In the genomic region with DNA sequence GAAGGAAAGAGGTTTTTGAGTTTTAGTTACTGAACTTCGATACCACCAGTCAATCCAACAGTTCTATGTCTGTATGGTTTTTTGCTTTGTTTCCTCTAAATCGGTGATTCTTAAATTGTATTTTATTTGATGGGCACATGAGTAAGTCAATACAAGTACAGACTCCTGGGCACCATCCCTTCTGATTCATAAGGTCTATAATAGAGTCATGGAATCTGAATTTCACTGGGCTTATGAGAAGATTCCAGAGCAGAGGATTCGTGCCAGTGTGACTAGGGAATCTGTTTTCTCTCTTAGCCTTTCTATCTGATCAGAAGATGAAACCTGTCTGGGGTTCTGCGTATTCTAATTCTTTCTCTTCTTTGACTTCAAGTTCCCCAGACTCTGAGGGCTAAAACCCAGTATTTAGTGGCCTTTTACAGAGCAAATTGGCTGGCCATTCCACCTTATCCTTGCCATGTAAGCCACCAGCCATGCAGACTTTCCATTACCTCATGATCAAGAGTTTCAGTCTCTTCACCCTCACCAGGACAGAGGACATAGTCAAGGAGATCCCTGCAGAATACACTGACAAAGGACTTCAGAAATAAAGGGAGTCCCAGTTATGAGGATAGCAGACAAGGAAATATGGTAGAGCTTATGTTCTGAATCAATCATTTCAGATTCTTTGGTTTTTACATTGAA, we compare ENCODE assay signal across 22 cellular contexts.
DNase-seq lines count a peak whose midpoint lies in the region; ATAC-seq, FAIRE-seq and TF ChIP-seq lines count a peak whose summit lies in the region.
"Had no signal": no experiment of that assay in that cellular context is flagged by ENCODE, and none has a peak within 500 bp of the region (broad histone marks: within the 10 kb centered on the region; RNA-seq: fewer than 3 reads in every experiment).

No MANE protein-coding gene starts in this region.

- TF ChIP-seq CTCF in bronchial epithelial cell (IDR thresholded peaks at IDR 0.05; ENCODE audit: insufficient read depth, low read length, severe bottlenecking), result no peak

- peaks cover 33% of the 10 kb centered on the region for H3K4me1 ChIP-seq in ACC112 (ENCODE audit: control insufficient read depth, insufficient read depth, low read length, unreplicated experiment)
- H3K4me1 ChIP-seq: gastrocnemius medialis, psoas muscle, uterus had no signal

- no peaks in the 10 kb centered on the region for H3K79me2 ChIP-seq in ACC112 (ENCODE audit: control insufficient read depth, insufficient read depth, low read length, unreplicated experiment)

- peak overlapping the region; percentile 98 for H3K27ac ChIP-seq in ACC112 (ENCODE audit: low read depth, low read length)
- H3K27ac ChIP-seq: gastrocnemius medialis, psoas muscle, uterus had no signal

- H2AFZ ChIP-seq in ACC112 (ENCODE audit: low read length, unreplicated experiment), result peak overlapping the region; percentile 39
- H2AFZ ChIP-seq: GM23338 had no signal

- H3K27me3 ChIP-seq in ACC112 (ENCODE audit: insufficient read depth, low read length) (no peaks in the 10 kb centered on the region), bronchial epithelial cell (ENCODE audit: control insufficient read depth, insufficient read depth, low read length) (no peaks in the 10 kb centered on the region)
- H3K27me3 ChIP-seq: gastrocnemius medialis, uterus had no signal

- H3K36me3 ChIP-seq in ACC112 (ENCODE audit: insufficient read depth, low read length), result no peaks in the 10 kb centered on the region
- H3K36me3 ChIP-seq in bronchial epithelial cell (ENCODE audit: control insufficient read depth, insufficient read depth, low read length), result no peaks in the 10 kb centered on the region
- H3K36me3 ChIP-seq: gastrocnemius medialis, uterus had no signal

- no peak for FAIRE-seq in bronchial epithelial cell (lab: Jason Lieb, UNC)
- FAIRE-seq: GM18507, HTR-8/SVneo had no signal

- DNase-seq in LHCN-M2 (ENCODE audit: low read depth) (peak; percentile 83), bronchial epithelial cell (ENCODE audit: low read depth) (peak; percentile 1), kidney tubule cell (ENCODE audit: low spot score) (peak; percentile 48), NOMO-1 treated with DMSO at 0.1 percent for 48 hours (lab: John Stamatoyannopoulos, UW; ENCODE audit: unreplicated experiment) (no peak), MV-4-11 (lab: John Stamatoyannopoulos, UW) (no peak)
- no peak for DNase-seq in stimulated activated naive CD4-positive, alpha-beta T cell treated with Interleukin-2 at 50 U/mL for 16 hours (lab: John Stamatoyannopoulos, UW)
- DNase-seq: activated CD4-positive, alpha-beta memory T cell treated with anti-CD3 and anti-CD28 coated beads, Interleukin-2, amount 10 ng/mL, durations not matched to agents 7 days and 5 days; activated naive CD4-positive, alpha-beta T cell; anterior cingulate cortex; CD4-positive, alpha-beta memory T cell; gastrocnemius medialis; Karpas-422; NCI-H1105 treated with DMSO at 0.1 percent for 48 hours; psoas muscle; stimulated activated CD4-positive, alpha-beta T cell treated with anti-CD3 and anti-CD28 coated beads, Interleukin-4, amount 100 ng/mL, for 24 hours; T-helper 2 cell; uterus had no signal

- ATAC-seq in HG02678 (IDR thresholded peaks at IDR 0.05; ENCODE audit: unreplicated experiment), result no peak
- ATAC-seq: gastrocnemius medialis, GM23338, psoas muscle had no signal

- H3K4me3 ChIP-seq in ACC112 (ENCODE audit: low read depth, low read length) (peak overlapping the region; percentile 23), bronchial epithelial cell (ENCODE audit: low read depth, low read length) (no peak overlapping the region)
- H3K4me3 ChIP-seq: gastrocnemius medialis, GM23338, psoas muscle, uterus had no signal

Comparison
In these comparisons a context has a peak if more than half of its experiments do, and no peak if none do; other contexts are left out.
1. DNase-seq: peak in LHCN-M2 (single experiment), bronchial epithelial cell (single experiment) and kidney tubule cell (single experiment); none in stimulated activated naive CD4-positive, alpha-beta T cell treated with Interleukin-2 at 50 U/mL for 16 hours (single experiment), NOMO-1 treated with DMSO at 0.1 percent for 48 hours (single experiment) and MV-4-11 (single experiment).